ENCODE assay signal across 19 cellular contexts in the genomic region with DNA sequence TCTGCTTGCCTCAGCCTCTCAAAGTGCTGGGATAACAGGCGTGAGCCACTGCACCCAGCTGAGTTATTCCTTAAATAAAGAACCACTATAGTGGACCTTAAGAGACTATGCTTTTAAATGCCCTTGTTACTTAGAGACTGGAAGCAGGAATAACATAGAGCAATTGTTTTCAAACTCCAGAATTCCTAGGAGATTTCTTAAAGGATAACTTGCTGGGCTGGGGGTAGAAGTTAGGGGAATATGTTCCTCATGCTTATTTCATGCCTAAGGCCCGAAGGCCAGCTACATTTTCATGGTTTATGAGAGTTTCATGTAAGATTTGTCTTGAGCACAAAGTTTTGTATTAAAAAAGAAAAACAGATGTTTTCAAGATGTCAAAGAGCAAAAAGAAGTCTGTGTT. TPM values are rescaled to one million over a fixed set of nuclear protein-coding genes. Genes with fewer than 3 reads are reported as not detected.
DNase-seq lines count a peak whose midpoint lies in the region; ATAC-seq, FAIRE-seq and TF ChIP-seq lines count a peak whose summit lies in the region.
"Had no signal": no experiment of that assay in that cellular context is flagged by ENCODE, and none has a peak within 500 bp of the region (broad histone marks: within the 10 kb centered on the region; RNA-seq: fewer than 3 reads in every experiment).

No MANE protein-coding gene starts in this region.

- H3K9me2 ChIP-seq in GM23248 (ENCODE audit: insufficient read depth) = no peaks in the 10 kb centered on the region

- WGBS in GM23248 (ENCODE audit: low coverage in 1 of 2, low lambda C conversion rate in 2 of 2, missing lambda C conversion rate in 2 of 2), 2 experiments = 64 to 83% methylated on average over 2 of the region's 2 CpGs
- WGBS in GM12878 (ENCODE audit: insufficient coverage, insufficient replicate concordance, low lambda C conversion rate, missing lambda C conversion rate) = 96% methylated on average over 2 of the region's 2 CpGs

- POLR2A ChIA-PET in GM12878 (lab: Charles Lee) = interaction anchor here (0.6 kb wide), 1 partner anchor 44 kb away, joined by 3 read pairs; no protein-coding TSS in a partner anchor

- H3K9me3 ChIP-seq in GM23248 (ENCODE audit: low read depth) (no peaks in the 10 kb centered on the region), GM12878 (replicated peaks; ENCODE audit: control insufficient read depth, insufficient read depth, low read length) (no peaks in the 10 kb centered on the region)

- H3K4me3 ChIP-seq in GM23248 (no peak overlapping the region), GM12878 (no peak overlapping the region), rectal smooth muscle tissue (ENCODE audit: low read length) (no peak overlapping the region)

- TF ChIP-seq CTCF in GM12878 (IDR thresholded peaks at IDR 0.05 in 2 of 3, conservative IDR thresholded peaks at IDR 0.05 in 1 of 3; ENCODE audit: control insufficient read depth in 2 of 3, extremely low read depth in 1 of 3, insufficient read depth in 1 of 3, low read depth in 3 of 3, low read length in 3 of 3) = no peak

- no peak for DNase-seq in activated T-cell treated with anti-CD3 and anti-CD28 coated beads, Interleukin-2, amount 50 U/mL, for 24 hours
- DNase-seq in activated T-cell treated with anti-CD3 and anti-CD28 coated beads, Interleukin-2, amount 50 U/mL, for 4 hours = no peak
- DNase-seq in GM23248 (no peak), GM12878 (ENCODE audit: low read depth, low spot score) (no peak), medulla oblongata (ENCODE audit: extremely low spot score) (no peak), activated gamma-delta T cell treated with Interleukin-2 at 50 U/mL for 16 hours (no peak)
- DNase-seq in activated CD4-positive, alpha-beta T cell treated with anti-CD3 and anti-CD28 coated beads for 48 hours = no peak
- DNase-seq: DND-41, GDM1, KBM-7, NCI-H1092, NCI-H1694, NCI-H69, PC-3 had no signal

- peaks cover 81% of the 10 kb centered on the region for H3K36me3 ChIP-seq in GM23248 (ENCODE audit: low read depth)
- peaks cover 5 to 29% of the 10 kb centered on the region in 2 experiments for H3K36me3 ChIP-seq in GM12878 (ENCODE audit: control insufficient read depth in 2 of 2, insufficient read depth in 2 of 2, low read length in 1 of 2)
- peaks cover 11% of the 10 kb centered on the region for H3K36me3 ChIP-seq in rectal smooth muscle tissue (ENCODE audit: control insufficient read depth, insufficient read depth, low read length)

- no peak for FAIRE-seq in GM12878 (lab: Jason Lieb, UNC)
- FAIRE-seq: A204.1, GM19239, H1, HTR-8/SVneo had no signal

- peaks cover 62% of the 10 kb centered on the region for H3K4me1 ChIP-seq in GM23248 (ENCODE audit: insufficient read depth)
- no peaks in the 10 kb centered on the region for H3K4me1 ChIP-seq in GM12878 (ENCODE audit: control insufficient read depth, insufficient read depth, low read length)
- no peaks in the 10 kb centered on the region for H3K4me1 ChIP-seq in rectal smooth muscle tissue (ENCODE audit: control insufficient read depth, insufficient read depth, low read length)

- peak overlapping the region; percentile 74 for H3K27ac ChIP-seq in GM23248
- H3K27ac ChIP-seq in GM12878 (ENCODE audit: control insufficient read depth, insufficient read depth) = no peak overlapping the region
- peak overlapping the region; percentile 40 for H3K27ac ChIP-seq in rectal smooth muscle tissue (ENCODE audit: low read depth, low read length)

- TF ChIP-seq RAD21 in GM12878 (IDR thresholded peaks at IDR 0.05; ENCODE audit: insufficient read depth, low read depth, low read length) = no peak

- no peaks in the 10 kb centered on the region for H3K27me3 ChIP-seq in GM23248 (replicated peaks; ENCODE audit: insufficient read depth)
- no peaks in the 10 kb centered on the region for H3K27me3 ChIP-seq in GM12878 (replicated peaks in 1 of 2; ENCODE audit: control insufficient read depth in 2 of 2, insufficient read depth in 2 of 2, low read length in 1 of 2)
- no peaks in the 10 kb centered on the region for H3K27me3 ChIP-seq in rectal smooth muscle tissue (ENCODE audit: control insufficient read depth, insufficient read depth, low read length)

- no peak for ATAC-seq in activated T-cell treated with anti-CD3 and anti-CD28 coated beads, Interleukin-2, amount 50 U/mL, for 4 hours
- ATAC-seq in GM12878 = no peak
- ATAC-seq: PC-3 had no signal

- peaks cover 82% of the 10 kb centered on the region for H3K36me3 Mint-ChIP-seq in activated T-cell treated with anti-CD3 and anti-CD28 coated beads, Interleukin-2, amount 50 U/mL, for 24 hours (ENCODE audit: low read depth)
- H3K36me3 Mint-ChIP-seq in activated T-cell treated with anti-CD3 and anti-CD28 coated beads, Interleukin-2, amount 50 U/mL, for 4 hours (ENCODE audit: insufficient read depth) = peaks cover 23% of the 10 kb centered on the region

- no peak overlapping the region for H3K4me3 Mint-ChIP-seq in activated T-cell treated with anti-CD3 and anti-CD28 coated beads, Interleukin-2, amount 50 U/mL, for 24 hours
- H3K4me3 Mint-ChIP-seq in activated T-cell treated with anti-CD3 and anti-CD28 coated beads, Interleukin-2, amount 50 U/mL, for 4 hours = no peak overlapping the region

- no peaks in the 10 kb centered on the region for H3K4me1 Mint-ChIP-seq in activated T-cell treated with anti-CD3 and anti-CD28 coated beads, Interleukin-2, amount 50 U/mL, for 24 hours (ENCODE audit: low read depth)
- H3K4me1 Mint-ChIP-seq in activated T-cell treated with anti-CD3 and anti-CD28 coated beads, Interleukin-2, amount 50 U/mL, for 4 hours (ENCODE audit: low read depth) = no peaks in the 10 kb centered on the region

- CTCF ChIA-PET in GM12878 (lab: Yijun Ruan, JAX) = interaction anchor here (0.7 to 1.3 kb wide), 2 partner anchors 27 to 46 kb away, joined by 3 to 5 read pairs; no protein-coding TSS in a partner anchor

- RAD21 ChIA-PET in GM12878 (lab: Charles Lee; ENCODE audit: unreplicated experiment) = interaction anchor here (1.2 kb wide), 1 partner anchor 8 kb away, joined by 3 read pairs; no protein-coding TSS in a partner anchor

- H4K20me1 ChIP-seq in GM23248 (ENCODE audit: insufficient read depth) (no peaks in the 10 kb centered on the region), GM12878 (ENCODE audit: control insufficient read depth, insufficient read depth) (no peaks in the 10 kb centered on the region)

- no peaks in the 10 kb centered on the region for H3K9me3 Mint-ChIP-seq in activated T-cell treated with anti-CD3 and anti-CD28 coated beads, Interleukin-2, amount 50 U/mL, for 24 hours
- H3K9me3 Mint-ChIP-seq in activated T-cell treated with anti-CD3 and anti-CD28 coated beads, Interleukin-2, amount 50 U/mL, for 4 hours = no peaks in the 10 kb centered on the region

- intact Hi-C loops in GM12878 (cut with micrococcal nuclease; ENCODE audit: unreplicated experiment) = no loop called here

- H3K79me2 ChIP-seq in GM23248 (ENCODE audit: insufficient read depth) (peaks cover 84% of the 10 kb centered on the region), GM12878 (ENCODE audit: control insufficient read depth, insufficient read depth, low read length) (no peaks in the 10 kb centered on the region)

- no peaks in the 10 kb centered on the region for H3K27me3 Mint-ChIP-seq in activated T-cell treated with anti-CD3 and anti-CD28 coated beads, Interleukin-2, amount 50 U/mL, for 24 hours
- H3K27me3 Mint-ChIP-seq in activated T-cell treated with anti-CD3 and anti-CD28 coated beads, Interleukin-2, amount 50 U/mL, for 4 hours (ENCODE audit: low read depth) = no peaks in the 10 kb centered on the region

- peak overlapping the region; percentile 22 for H3K27ac Mint-ChIP-seq in activated T-cell treated with anti-CD3 and anti-CD28 coated beads, Interleukin-2, amount 50 U/mL, for 24 hours

- no peak for TF ChIP-seq EP300 in GM12878 (IDR thresholded peaks at IDR 0.05; ENCODE audit: borderline replicate concordance in 1 of 2, control insufficient read depth in 1 of 2, low read depth in 2 of 2, low read length in 2 of 2)

- H2AFZ ChIP-seq in GM23248 = no peak overlapping the region
- no peak overlapping the region for H2AFZ ChIP-seq in GM12878 (ENCODE audit: control insufficient read depth, low read depth, low read length)

- H3K9ac ChIP-seq in GM23248 (0 out of 2 replicates have a peak overlapping the region, but pooled peaks have one; percentile 17), GM12878 (ENCODE audit: control insufficient read depth, insufficient read depth, low read length) (no peak overlapping the region), rectal smooth muscle tissue (ENCODE audit: low read length) (no peak overlapping the region)

- peaks cover 91% of the 10 kb centered on the region for H3F3A ChIP-seq in GM23248 (ENCODE audit: insufficient read depth)

- SMC1A ChIA-PET in GM12878 (lab: Charles Lee; ENCODE audit: uncharacterized antibody, unreplicated experiment) = interaction anchor here (1.0 to 1.3 kb wide), 4 partner anchors 9 to 16 kb away, joined by 3 to 5 read pairs (median 4); no protein-coding TSS in a partner anchor

- in situ Hi-C loops in GM23248 (cut with MboI) (no loop called here), GM12878 (cut with MboI) (no loop called here)

- H3K4me2 ChIP-seq in GM23248 (ENCODE audit: unreplicated experiment) = no peak overlapping the region
- H3K4me2 ChIP-seq in GM12878 (ENCODE audit: control insufficient read depth, insufficient read depth) = no peak overlapping the region

- TF ChIP-seq POLR2A in GM12878 (IDR thresholded peaks at IDR 0.05; ENCODE audit: low read depth, low read length) = no peak

- TSS peak; percentile 7 for BruUV-seq in GM12878 (replicated peaks; lab: Mats Ljungman, UMichigan)

RNA-seq across cellular contexts. Expression of gene CSNK1A1, which starts 48.2 kb away (rescaled TPM):
- 100 to 1,000 TPM; 200 to 222 (median 212) TPM for total RNA-seq in activated T-cell treated with anti-CD3 and anti-CD28 coated beads, Interleukin-2, amount 50 U/mL, for 4 hours
- total RNA-seq in GM23248 (2014; rRNA removed; shearing (Covaris generic)) = 415 and 428 TPM in 2 replicates
- polyA plus RNA-seq in GM23248 (2016; fragmentation: Nextera tagmentation; extraction: Ambion mirVana) = 225 and 228 TPM in 2 replicates
- total RNA-seq in GM12878 (2013; cell fraction: nucleolus; rRNA removed) = 312 and 318 TPM in 2 replicates
- total RNA-seq in GM12878 (2014; rRNA removed) = 146 and 155 TPM in 2 replicates
- total RNA-seq in GM12878 (2014; rRNA removed; fragmentation: Illumina TruSeq; extraction: Trizol) = 126 and 134 TPM in 2 replicates
- 138 and 143 TPM in 2 replicates for total RNA-seq in GM12878 (2021)
- polyA plus RNA-seq in GM12878 (2011; ENCODE audit: low read depth) = 53.0 TPM
- 132 and 184 TPM in 2 replicates for polyA plus RNA-seq in GM12878 (2011; rRNA removed)
- polyA plus RNA-seq in GM12878 (2011; cell fraction: cytosol; rRNA removed) = 61.7 and 81.7 TPM in 2 replicates
- 69.8 and 72.5 TPM in 2 replicates for polyA plus RNA-seq in GM12878 (2011; cell fraction: nucleus; rRNA removed)
- 54.7 and 73.9 TPM in 2 replicates for polyA plus RNA-seq in GM12878 (2012)
- polyA plus RNA-seq in GM12878 (2014; fragmentation: Illumina TruSeq; extraction: Trizol) = 107 and 127 TPM in 2 replicates
- 10 to 100 TPM; 53.3 to 62.0 TPM for polyA plus RNA-seq in GM12878 (2014; fragmentation: Nextera tagmentation; extraction: Ambion mirVana)
- 104 and 106 TPM in 2 replicates for polyA plus RNA-seq in GM12878 (2014; rRNA removed)
- polyA plus RNA-seq in GM12878 (2016; fragmentation: Nextera tagmentation; extraction: Ambion mirVana) = 100 to 1,000 TPM; 134 to 147 TPM
- 169 and 189 TPM in 2 replicates for polyA minus RNA-seq in GM12878 (2011; rRNA and poly(A)+ RNA removed)
- 61.2 and 75.4 TPM in 2 replicates for polyA minus RNA-seq in GM12878 (2011; cell fraction: cytosol; rRNA and poly(A)+ RNA removed)
- polyA minus RNA-seq in GM12878 (2011; cell fraction: nucleus; rRNA and poly(A)+ RNA removed) = 80.2 and 126 TPM in 2 replicates
